In the genomic region with DNA sequence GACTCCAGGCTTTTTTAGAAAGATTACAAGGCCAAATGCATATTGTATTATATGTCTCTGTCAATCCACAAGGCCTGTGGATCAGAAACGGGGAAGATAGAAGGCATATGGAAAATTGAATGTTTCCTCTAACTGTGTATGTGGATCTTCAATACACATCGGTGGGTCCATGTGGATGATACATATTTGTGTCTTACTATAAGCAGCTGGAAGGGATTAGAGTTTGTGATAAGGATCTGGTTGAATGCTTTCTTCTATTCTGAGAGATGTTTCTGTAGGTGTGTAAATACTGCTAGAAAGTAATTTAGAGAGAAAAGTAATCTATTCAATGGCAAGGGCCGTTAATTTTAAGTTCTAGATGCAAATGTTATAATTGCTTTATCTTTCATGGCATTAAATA, we compare ENCODE assay signal across 21 cellular contexts.
"Had no signal": no experiment of that assay in that cellular context is flagged by ENCODE, and none has a peak within 500 bp of the region (broad histone marks: within the 10 kb centered on the region; RNA-seq: fewer than 3 reads in every experiment).

No MANE protein-coding gene starts in this region.

- H3K4me1 Mint-ChIP-seq: activated CD8-positive, alpha-beta memory T cell treated with anti-CD3 and anti-CD28 coated beads, Interleukin-2, amount 10 ng/mL, durations not matched to agents 7 days and 5 days; natural killer cell had no signal

- H3K36me3 Mint-ChIP-seq: activated CD8-positive, alpha-beta memory T cell treated with anti-CD3 and anti-CD28 coated beads, Interleukin-2, amount 10 ng/mL, durations not matched to agents 7 days and 5 days; natural killer cell; stimulated activated naive B cell treated with anti-CD40 and anti-IgM and Interleukin-4, amounts not matched to agents 10 μg/mL and 1 μg/mL and 100 μg/mL, for 72 hours had no signal

- H3K9me3 Mint-ChIP-seq: activated CD8-positive, alpha-beta T cell treated with anti-CD3 and anti-CD28 coated beads for 36 hours; endodermal cell; natural killer cell had no signal

- H3K27ac Mint-ChIP-seq: activated CD8-positive, alpha-beta memory T cell treated with anti-CD3 and anti-CD28 coated beads, Interleukin-2, amount 10 ng/mL, durations not matched to agents 7 days and 5 days; activated CD8-positive, alpha-beta T cell treated with anti-CD3 and anti-CD28 coated beads for 36 hours; endodermal cell; natural killer cell; stimulated activated naive B cell treated with anti-CD40 and anti-IgM and Interleukin-4, amounts not matched to agents 10 μg/mL and 1 μg/mL and 100 μg/mL, for 72 hours; T-helper 17 cell had no signal

- H3K27me3 ChIP-seq: adrenal gland, left lung, transverse colon had no signal

- H3K36me3 ChIP-seq: adrenal gland, left lung, transverse colon had no signal

- H3K9me3 ChIP-seq: adrenal gland, left lung, transverse colon had no signal

- H3K4me1 ChIP-seq: adrenal gland, left lung, transverse colon had no signal

- H3K4me3 Mint-ChIP-seq: activated CD8-positive, alpha-beta memory T cell treated with anti-CD3 and anti-CD28 coated beads, Interleukin-2, amount 10 ng/mL, durations not matched to agents 7 days and 5 days; activated CD8-positive, alpha-beta T cell treated with anti-CD3 and anti-CD28 coated beads for 36 hours; endodermal cell; natural killer cell; stimulated activated naive B cell treated with anti-CD40 and anti-IgM and Interleukin-4, amounts not matched to agents 10 μg/mL and 1 μg/mL and 100 μg/mL, for 72 hours; T-helper 17 cell had no signal

- ATAC-seq: activated CD8-positive, alpha-beta memory T cell treated with anti-CD3 and anti-CD28 coated beads, Interleukin-2, amount 10 ng/mL, durations not matched to agents 7 days and 5 days; activated CD8-positive, alpha-beta T cell treated with anti-CD3 and anti-CD28 coated beads for 36 hours; natural killer cell; T-helper 17 cell had no signal

- H3K27ac ChIP-seq: adrenal gland, coronary artery, left lung, transverse colon had no signal

- H3K4me3 ChIP-seq: adrenal gland, coronary artery, left lung, lung, transverse colon had no signal

- DNase-seq: activated CD4-positive, alpha-beta T cell treated with anti-CD3 and anti-CD28 coated beads for 4 hours; activated CD4-positive, CD25-positive, alpha-beta regulatory T cell; activated CD8-positive, alpha-beta memory T cell treated with anti-CD3 and anti-CD28 coated beads, Interleukin-2, amount 10 ng/mL, durations not matched to agents 7 days and 5 days; activated CD8-positive, alpha-beta T cell treated with anti-CD3 and anti-CD28 coated beads for 36 hours; activated effector memory CD4-positive, alpha-beta T cell treated with anti-CD3 and anti-CD28 coated beads, Interleukin-2, amount 50 U/mL, for 16 hours; activated naive CD4-positive, alpha-beta T cell treated with anti-CD3 and anti-CD28 coated beads, Interleukin-2, amount 50 U/mL, for 16 hours; activated T-cell treated with anti-CD3 and anti-CD28 coated beads for 4 hours; adrenal gland; cerebellar nuclear complex; endodermal cell; left lung; natural killer cell; small intestine; stimulated activated CD4-positive, alpha-beta T cell treated with anti-CD3 and anti-CD28 coated beads, Interleukin-15, amount 100 ng/mL, for 24 hours; stimulated activated CD4-positive, alpha-beta T cell treated with anti-CD3 and anti-CD28 coated beads, Interleukin-2, amount 100 ng/mL, for 48 hours; stimulated activated CD8-positive, alpha-beta memory T cell treated with anti-CD3 and anti-CD28 coated beads, Interleukin-4, amount 100 ng/mL, for 48 hours; stimulated activated naive B cell treated with anti-CD40 and anti-IgM and Interleukin-4, amounts not matched to agents 10 μg/mL and 1 μg/mL and 100 μg/mL, for 72 hours; T-helper 17 cell; transverse colon had no signal
